17 cellular contexts compared by ENCODE assay signal in genomic region chr4:138627096-138627495, GRCh38.
"Had no signal": no experiment of that assay in that cellular context is flagged by ENCODE, and none has a peak within 500 bp of the region (broad histone marks: within the 10 kb centered on the region; RNA-seq: fewer than 3 reads in every experiment).

No MANE protein-coding gene starts in this region.

- ATAC-seq: activated CD8-positive, alpha-beta T cell treated with anti-CD3 and anti-CD28 coated beads for 36 hours; activated T-cell treated with anti-CD3 and anti-CD28 coated beads, Interleukin-2, amount 50 U/mL, for 4 hours; gastrocnemius medialis; heart left ventricle; left lobe of liver; naive thymus-derived CD4-positive, alpha-beta T cell; stimulated activated naive CD8-positive, alpha-beta T cell treated with anti-CD3 and anti-CD28 coated beads, Interleukin-15, amount 100 ng/mL, for 72 hours; upper lobe of right lung; WTC11 had no signal

- DNase-seq: activated CD4-positive, alpha-beta T cell treated with anti-CD3 and anti-CD28 coated beads for 48 hours; activated CD8-positive, alpha-beta T cell treated with anti-CD3 and anti-CD28 coated beads for 36 hours; activated effector memory CD4-positive, alpha-beta T cell treated with Interleukin-2 at 50 U/mL for 16 hours; activated naive CD4-positive, alpha-beta T cell treated with anti-CD3 and anti-CD28 coated beads, Interleukin-2, amount 50 U/mL, for 16 hours; activated T-cell treated with anti-CD3 and anti-CD28 coated beads, Interleukin-2, amount 50 U/mL, for 4 hours; caudate nucleus; gastrocnemius medialis; heart left ventricle; naive thymus-derived CD4-positive, alpha-beta T cell; stimulated activated CD4-positive, alpha-beta T cell treated with anti-CD3 and anti-CD28 coated beads, Interleukin-1b, Interleukin-23, amount 100 ng/mL, for 48 hours; stimulated activated naive CD8-positive, alpha-beta T cell treated with anti-CD3 and anti-CD28 coated beads, Interleukin-15, amount 100 ng/mL, for 72 hours; T-helper 2 cell; testis; upper lobe of right lung had no signal

- H3K4me3 ChIP-seq: esophagus muscularis mucosa, gastrocnemius medialis, heart left ventricle, testis, upper lobe of right lung had no signal
